1 cellular context compared by ENCODE assay signal in the genomic region with DNA sequence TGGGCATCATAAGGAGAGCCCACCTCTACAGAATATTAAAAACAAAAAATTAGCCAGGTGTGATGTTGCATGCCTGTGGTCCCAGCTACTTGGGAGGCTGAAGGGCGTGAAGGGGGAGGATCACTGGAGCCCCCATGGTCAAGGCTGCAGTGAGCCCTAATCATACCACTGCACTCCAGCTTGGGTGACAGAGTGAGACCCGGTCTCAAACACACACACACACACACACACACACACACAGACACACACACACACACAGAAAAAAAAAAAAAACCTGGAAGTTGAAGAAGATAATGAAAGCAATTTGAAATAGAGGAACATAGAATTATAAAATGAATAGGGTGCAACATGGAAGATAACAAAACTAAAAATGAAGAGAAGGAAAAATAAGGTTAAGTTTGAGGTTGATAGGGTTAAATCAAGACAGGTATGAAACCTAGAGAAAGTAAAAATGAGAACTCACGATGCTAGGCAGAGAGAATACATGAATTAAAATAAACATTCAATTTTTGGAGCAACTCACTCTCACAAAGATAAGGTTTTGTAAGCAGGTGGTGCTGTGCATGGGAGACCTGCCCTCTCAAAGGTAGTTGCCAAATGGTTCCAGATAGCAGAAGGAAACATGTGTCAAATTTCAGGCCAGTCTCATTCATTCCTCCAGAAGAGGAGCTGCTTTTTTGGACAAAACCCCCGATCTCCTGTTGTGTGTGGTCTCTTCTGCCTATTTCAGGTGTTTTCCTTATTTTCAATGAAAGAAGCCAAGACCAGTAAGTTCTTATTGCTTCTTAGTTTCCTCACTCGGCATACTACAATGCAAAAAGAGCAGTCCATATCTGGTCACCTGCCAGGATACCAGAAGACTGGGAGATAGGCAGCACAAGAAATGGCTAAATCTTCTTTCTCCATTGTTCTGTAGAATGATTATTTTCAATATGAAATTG.
TF ChIP-seq lines count a peak whose summit lies in the region.

No MANE protein-coding gene starts in this region.

TF ChIP-seq in K562, 482 proteins besides CTCF, POLR2A, EP300 and RAD21 (continued from another document and continues in another):
- TF ChIP-seq MGA (IDR thresholded peaks at IDR 0.05) (no peak), CBX1 (IDR thresholded peaks at IDR 0.05; ENCODE audit: low read depth) (no peak), DDX20 (tag; IDR thresholded peaks at IDR 0.05; ENCODE audit: low read depth) (no peak), JUN (IDR thresholded peaks at IDR 0.05; ENCODE audit: borderline replicate concordance, low read depth, low read length) (no peak), JUN (CRISPR knock-in tag; IDR thresholded peaks at IDR 0.05; ENCODE audit: borderline replicate concordance) (no peak), CEBPG (CRISPR knock-in tag; IDR thresholded peaks at IDR 0.05) (no peak), CEBPG (tag; conservative IDR thresholded peaks at IDR 0.05 in 1 of 2, IDR thresholded peaks at IDR 0.05 in 1 of 2) (no peak), PPARD (CRISPR knock-in tag; IDR thresholded peaks at IDR 0.05) (no peak), CBX3 (IDR thresholded peaks at IDR 0.05; ENCODE audit: borderline replicate concordance in 1 of 2, low read length in 2 of 2) (0 out of 3 replicates have a peak, but pooled peaks of 1 of the 2 experiments have one; percentile 17), EWSR1 (IDR thresholded peaks at IDR 0.05; ENCODE audit: borderline replicate concordance, low read depth, partially characterized antibody) (no peak), STAG1 (CRISPR knock-in tag; IDR thresholded peaks at IDR 0.05; ENCODE audit: borderline replicate concordance) (no peak), HMGN3 (IDR thresholded peaks at IDR 0.05; ENCODE audit: borderline replicate concordance, extremely low read depth, insufficient read length, low read depth, low read length) (no peak), POLR2B (IDR thresholded peaks at IDR 0.05; ENCODE audit: low read depth, partially characterized antibody) (no peak), CXXC5 (CRISPR knock-in tag; IDR thresholded peaks at IDR 0.05) (no peak; the same call in 1 of the 2 replicates), POLR2G (IDR thresholded peaks at IDR 0.05; ENCODE audit: low read depth, low read length) (no peak), ASH1L (IDR thresholded peaks at IDR 0.05; ENCODE audit: borderline replicate concordance, low read depth, partially characterized antibody) (no peak), ERF (CRISPR knock-in tag; IDR thresholded peaks at IDR 0.05) (no peak), U2AF1 (optimal IDR thresholded peaks at IDR 0.05; ENCODE audit: low read depth, low read length) (no peak), SMARCA5 (IDR thresholded peaks at IDR 0.05) (no peak), GATAD2B (IDR thresholded peaks at IDR 0.05; ENCODE audit: borderline replicate concordance) (no peak), PTBP1 (IDR thresholded peaks at IDR 0.05; ENCODE audit: low read depth, low read length) (no peak), ZNF584 (CRISPR knock-in tag; IDR thresholded peaks at IDR 0.05; ENCODE audit: low read depth) (no peak), SIX5 (IDR thresholded peaks at IDR 0.05; ENCODE audit: borderline replicate concordance in 1 of 2, insufficient read depth in 1 of 2, low read depth in 1 of 2, low read length in 2 of 2) (no peak), ZNF75A (CRISPR knock-in tag; IDR thresholded peaks at IDR 0.05) (no peak), SMAD2 (IDR thresholded peaks at IDR 0.05; ENCODE audit: low read depth, low read length) (no peak), MXD1 (CRISPR knock-in tag; IDR thresholded peaks at IDR 0.05; ENCODE audit: borderline replicate concordance, poor library complexity, severe bottlenecking) (no peak), SRSF9 (IDR thresholded peaks at IDR 0.05; ENCODE audit: borderline replicate concordance, low read depth, low read length) (no peak), DMBX1 (CRISPR knock-in tag; IDR thresholded peaks at IDR 0.05; ENCODE audit: borderline replicate concordance) (no peak), ZNF354B (CRISPR knock-in tag; IDR thresholded peaks at IDR 0.05) (no peak), ATF4 (CRISPR knock-in tag; IDR thresholded peaks at IDR 0.05) (no peak), ZC3H4 (CRISPR knock-in tag; IDR thresholded peaks at IDR 0.05; ENCODE audit: borderline replicate concordance) (no peak), CEBPZ (IDR thresholded peaks at IDR 0.05; ENCODE audit: borderline replicate concordance, low read depth, low read length) (no peak), ZFX (CRISPR knock-in tag; IDR thresholded peaks at IDR 0.05) (no peak), ELK3 (CRISPR knock-in tag; IDR thresholded peaks at IDR 0.05) (no peak), POLR2H (tag; IDR thresholded peaks at IDR 0.05; ENCODE audit: low read depth) (no peak), ZNF217 (CRISPR knock-in tag; IDR thresholded peaks at IDR 0.05) (no peak)
- TF ChIP-seq, protein P1, sequence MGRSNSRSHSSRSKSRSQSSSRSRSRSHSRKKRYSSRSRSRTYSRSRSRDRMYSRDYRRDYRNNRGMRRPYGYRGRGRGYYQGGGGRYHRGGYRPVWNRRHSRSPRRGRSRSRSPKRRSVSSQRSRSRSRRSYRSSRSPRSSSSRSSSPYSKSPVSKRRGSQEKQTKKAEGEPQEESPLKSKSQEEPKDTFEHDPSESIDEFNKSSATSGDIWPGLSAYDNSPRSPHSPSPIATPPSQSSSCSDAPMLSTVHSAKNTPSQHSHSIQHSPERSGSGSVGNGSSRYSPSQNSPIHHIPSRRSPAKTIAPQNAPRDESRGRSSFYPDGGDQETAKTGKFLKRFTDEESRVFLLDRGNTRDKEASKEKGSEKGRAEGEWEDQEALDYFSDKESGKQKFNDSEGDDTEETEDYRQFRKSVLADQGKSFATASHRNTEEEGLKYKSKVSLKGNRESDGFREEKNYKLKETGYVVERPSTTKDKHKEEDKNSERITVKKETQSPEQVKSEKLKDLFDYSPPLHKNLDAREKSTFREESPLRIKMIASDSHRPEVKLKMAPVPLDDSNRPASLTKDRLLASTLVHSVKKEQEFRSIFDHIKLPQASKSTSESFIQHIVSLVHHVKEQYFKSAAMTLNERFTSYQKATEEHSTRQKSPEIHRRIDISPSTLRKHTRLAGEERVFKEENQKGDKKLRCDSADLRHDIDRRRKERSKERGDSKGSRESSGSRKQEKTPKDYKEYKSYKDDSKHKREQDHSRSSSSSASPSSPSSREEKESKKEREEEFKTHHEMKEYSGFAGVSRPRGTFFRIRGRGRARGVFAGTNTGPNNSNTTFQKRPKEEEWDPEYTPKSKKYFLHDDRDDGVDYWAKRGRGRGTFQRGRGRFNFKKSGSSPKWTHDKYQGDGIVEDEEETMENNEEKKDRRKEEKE (IDR thresholded peaks at IDR 0.05; ENCODE audit: borderline replicate concordance in 1 of 2, control insufficient read depth in 1 of 2, low read depth in 2 of 2, low read length in 1 of 2) = no peak
